In genomic region chr16:14957576-14958322, GRCh38 we compare ENCODE assay signal across 12 cellular contexts.
"Had no signal": no experiment of that assay in that cellular context is flagged by ENCODE, and none has a peak within 500 bp of the region (broad histone marks: within the 10 kb centered on the region; RNA-seq: fewer than 3 reads in every experiment).

No MANE protein-coding gene starts in this region.

- DNase-seq: activated B cell treated with CpG ODN at 0.5 μM for 24 hours; activated CD4-positive, alpha-beta T cell treated with anti-CD3 and anti-CD28 coated beads, Interleukin-2, amount 10 ng/mL, durations not matched to agents 7 days and 5 days; activated naive CD4-positive, alpha-beta T cell; effector memory CD8-positive, alpha-beta T cell; immature natural killer cell; left cardiac atrium; naive thymus-derived CD4-positive, alpha-beta T cell; T-helper 2 cell; upper lobe of right lung had no signal

- H3K27ac ChIP-seq: epithelial cell of prostate, prostate gland, upper lobe of right lung had no signal

- H3K36me3 ChIP-seq: prostate gland, upper lobe of right lung had no signal

- H3K9me3 ChIP-seq: prostate gland, upper lobe of right lung had no signal

- H3K4me3 ChIP-seq: prostate gland, smooth muscle cell, upper lobe of right lung had no signal

- H3K4me1 ChIP-seq: prostate gland, upper lobe of right lung had no signal

- H3K27me3 ChIP-seq: upper lobe of right lung had no signal

- ATAC-seq: effector memory CD8-positive, alpha-beta T cell; left cardiac atrium; naive thymus-derived CD4-positive, alpha-beta T cell; upper lobe of right lung had no signal
